ENCODE assay signal across 8 cellular contexts in genomic region chr3:64023861-64024223, GRCh38. TPM values are rescaled to one million over a fixed set of nuclear protein-coding genes. Genes with fewer than 3 reads are reported as not detected.
A peak's percentile ranks its signal among the peaks of the same experiment; 100 is the strongest.
DNase-seq lines count a peak whose midpoint lies in the region; ATAC-seq, FAIRE-seq and TF ChIP-seq lines count a peak whose summit lies in the region.

No MANE protein-coding gene starts in this region.

- H2AFZ ChIP-seq in K562 (ENCODE audit: low read depth, low read length), result peak overlapping the region; percentile 97

- H3K4me1 ChIP-seq in CD8-positive, alpha-beta T cell (ENCODE audit: insufficient read depth, low read length), result peaks cover 29% of the 10 kb centered on the region
- no peaks in the 10 kb centered on the region; a peak in 1 of 5 replicates for H3K4me1 ChIP-seq in K562 (replicated peaks in 1 of 2; ENCODE audit: control insufficient read depth in 2 of 2, insufficient read depth in 2 of 2, low read length in 2 of 2)

- intact Hi-C loops in CD8-positive, alpha-beta T cell (cut with DNase I, micrococcal nuclease), result loop anchor here (1.0 to 5.0 kb wide), 6 partner anchors 53 to 162 kb away; partner anchors contain the start of genes ATXN7 (in 2 of the 2), SCAANT1 (in 2 of the 2) and THOC7 (in 2 of the 2)
- intact Hi-C loops in K562 (cut with micrococcal nuclease), result no loop called here

- TF ChIP-seq RAD21 in K562 (CRISPR knock-in tag; conservative IDR thresholded peaks at IDR 0.05 in 1 of 2, IDR thresholded peaks at IDR 0.05 in 1 of 2), result no peak

- H3K79me2 ChIP-seq in K562 (ENCODE audit: control insufficient read depth, insufficient read depth, low read length), result peaks cover 41% of the 10 kb centered on the region

- no peaks in the 10 kb centered on the region for H3K27me3 ChIP-seq in CD8-positive, alpha-beta T cell (ENCODE audit: insufficient read depth, low read length)
- no peaks in the 10 kb centered on the region for H3K27me3 ChIP-seq in K562 (ENCODE audit: control insufficient read depth in 2 of 2, insufficient read depth in 2 of 2, low read length in 2 of 2)

- TF ChIP-seq EP300 in K562 (IDR thresholded peaks at IDR 0.05; ENCODE audit: low read length), result no peak

- no TSS peak for BruUV-seq in K562 (replicated peaks; lab: Mats Ljungman, UMichigan)

- H3K4me3 ChIP-seq in CD8-positive, alpha-beta T cell (ENCODE audit: low read depth, low read length), result peak overlapping the region; percentile 96
- H3K4me3 ChIP-seq in K562, result peak overlapping the region; percentile 64; the same call in 1 of the 2 replicates

- in situ Hi-C loops in K562 (cut with MboI), result no loop called here

- peaks cover 5% of the 10 kb centered on the region for H3K36me3 ChIP-seq in CD8-positive, alpha-beta T cell (ENCODE audit: insufficient read depth, low read length)
- peaks cover 33% of the 10 kb centered on the region for H3K36me3 ChIP-seq in K562 (ENCODE audit: control insufficient read depth, insufficient read depth, low read length)

- H3K9me3 Mint-ChIP-seq in CD8-positive, alpha-beta T cell, result no peaks in the 10 kb centered on the region
- no peaks in the 10 kb centered on the region for H3K9me3 Mint-ChIP-seq in IgD-negative memory B cell
- no peaks in the 10 kb centered on the region for H3K9me3 Mint-ChIP-seq in natural killer cell treated with Interleukin-12 subunit alpha and Interleukin-12 subunit beta and Interleukin-15 and Interleukin-18, amount 100 ng/mL, for 72 hours

- H3K4me2 ChIP-seq in K562 (ENCODE audit: insufficient read depth, low read length), result peak overlapping the region; percentile 63

- peaks cover 18% of the 10 kb centered on the region for H3K27me3 Mint-ChIP-seq in CD8-positive, alpha-beta T cell (ENCODE audit: low read depth)
- H3K27me3 Mint-ChIP-seq in IgD-negative memory B cell, result peaks cover 5% of the 10 kb centered on the region
- peaks cover 13 to 22% of the 10 kb centered on the region in 2 donors for H3K27me3 Mint-ChIP-seq in natural killer cell treated with Interleukin-12 subunit alpha and Interleukin-12 subunit beta and Interleukin-15 and Interleukin-18, amount 100 ng/mL, for 72 hours

- peaks cover 28% of the 10 kb centered on the region for H3K4me1 Mint-ChIP-seq in CD8-positive, alpha-beta T cell (ENCODE audit: low read depth)
- peaks cover 7 to 19% (median 15%) of the 10 kb centered on the region in 3 donors for H3K4me1 Mint-ChIP-seq in IgD-negative memory B cell
- peaks cover 20% of the 10 kb centered on the region in 2 donors for H3K4me1 Mint-ChIP-seq in natural killer cell treated with Interleukin-12 subunit alpha and Interleukin-12 subunit beta and Interleukin-15 and Interleukin-18, amount 100 ng/mL, for 72 hours (ENCODE audit: low read depth in 2 of 2)

- H3K27ac ChIP-seq in CD8-positive, alpha-beta T cell (ENCODE audit: low read depth, low read length), result peak overlapping the region; percentile 89
- H3K27ac ChIP-seq in K562 (ENCODE audit: extremely low read depth, low read depth, low read length), result peak overlapping the region; percentile 51; the same call in 2 of the 3 replicates

- H3K9ac ChIP-seq in K562 (ENCODE audit: insufficient read depth in 1 of 2, low read depth in 2 of 2, low read length in 2 of 2), result peak overlapping the region in 1 of 2 experiments; percentile 44; a peak in 2 of 4 replicates

- no peak for TF ChIP-seq POLR2A in K562 (conservative IDR thresholded peaks at IDR 0.05)

- peak overlapping the region; percentile 91 for H3K4me3 Mint-ChIP-seq in CD8-positive, alpha-beta T cell
- peak overlapping the region; percentile 91 to 96 (median 94) for H3K4me3 Mint-ChIP-seq in IgD-negative memory B cell
- peak overlapping the region; percentile 90 for H3K4me3 Mint-ChIP-seq in natural killer cell treated with Interleukin-12 subunit alpha and Interleukin-12 subunit beta and Interleukin-15 and Interleukin-18, amount 100 ng/mL, for 72 hours

- H3K9me3 ChIP-seq in CD8-positive, alpha-beta T cell (ENCODE audit: low read length), result no peaks in the 10 kb centered on the region
- H3K9me3 ChIP-seq in K562 (replicated peaks; ENCODE audit: control insufficient read depth, insufficient read depth, low read depth, low read length), result no peaks in the 10 kb centered on the region

- 33% methylated on average over 5 of the region's 5 CpGs for WGBS in K562 (ENCODE audit: insufficient coverage, low coverage, missing lambda C conversion rate)

- POLR2A ChIA-PET in CD8-positive, alpha-beta T cell (lab: Charles Lee), result interaction anchor here (1.0 to 2.5 kb wide), 9 partner anchors 11 to 160 kb away, joined by 3 to 18 read pairs (median 5); partner anchors contain the start of genes ATXN7 and THOC7
- POLR2A ChIA-PET in K562 (lab: Yijun Ruan, JAX), result interaction anchor here (0.6 kb wide), 1 partner anchor 20 kb away, joined by 3 read pairs; no protein-coding TSS in a partner anchor

- DNase-seq in CD8-positive, alpha-beta T cell, result no peak
- DNase-seq in K562 (ENCODE audit: extremely low read depth in 1 of 4, low spot score in 3 of 4) (no peak), pons (ENCODE audit: low spot score) (no peak), SHP77 (lab: John Stamatoyannopoulos, UW) (no peak), LoVo (ENCODE audit: low spot score) (no peak)
- no peak for DNase-seq in natural killer cell treated with Interleukin-12 subunit alpha and Interleukin-12 subunit beta and Interleukin-15 and Interleukin-18, amount 100 ng/mL, for 72 hours (ENCODE audit: low spot score)

- CTCF ChIA-PET in CD8-positive, alpha-beta T cell (lab: Charles Lee), result interaction anchor here (0.6 to 3.2 kb wide), 18 partner anchors 11 to 460 kb away, joined by 3 to 50 read pairs (median 4); no protein-coding TSS in a partner anchor
- CTCF ChIA-PET in K562 (lab: Yijun Ruan, JAX; ENCODE audit: low intra/inter-chr PET ratio), result no interaction called here

- FAIRE-seq in K562 (lab: Jason Lieb, UNC), result no peak

- TF ChIP-seq CTCF in CD8-positive, alpha-beta T cell (IDR thresholded peaks at IDR 0.05), result no peak
- TF ChIP-seq CTCF in K562 (IDR thresholded peaks at IDR 0.05 in 2 of 3, conservative IDR thresholded peaks at IDR 0.05 in 1 of 3; ENCODE audit: insufficient read depth in 2 of 3, low read depth in 1 of 3, low read length in 3 of 3), result no peak

- peaks cover 23% of the 10 kb centered on the region for H3K36me3 Mint-ChIP-seq in CD8-positive, alpha-beta T cell
- peaks cover 3% of the 10 kb centered on the region for H3K36me3 Mint-ChIP-seq in IgD-negative memory B cell
- H3K36me3 Mint-ChIP-seq in natural killer cell treated with Interleukin-12 subunit alpha and Interleukin-12 subunit beta and Interleukin-15 and Interleukin-18, amount 100 ng/mL, for 72 hours, result peaks cover 18% of the 10 kb centered on the region

- H3K9me1 ChIP-seq in K562 (ENCODE audit: control insufficient read depth, insufficient read depth, low read length), result no peaks in the 10 kb centered on the region

- peaks cover 3% of the 10 kb centered on the region; the same call in 1 of the 2 replicates for H4K20me1 ChIP-seq in K562 (replicated peaks; ENCODE audit: control insufficient read depth, insufficient read depth, low read length)

- no peak for ATAC-seq in CD8-positive, alpha-beta T cell
- ATAC-seq in K562 (no peak), HG03565 (IDR thresholded peaks at IDR 0.05; ENCODE audit: unreplicated experiment) (no peak)
- no peak for ATAC-seq in natural killer cell treated with Interleukin-12 subunit alpha and Interleukin-12 subunit beta and Interleukin-15 and Interleukin-18, amount 100 ng/mL, for 72 hours

- H3K27ac Mint-ChIP-seq in CD8-positive, alpha-beta T cell, result peak overlapping the region; percentile 93
- peak overlapping the region; percentile 87 to 94 (median 91) for H3K27ac Mint-ChIP-seq in IgD-negative memory B cell
- peak overlapping the region; percentile 77 to 88 for H3K27ac Mint-ChIP-seq in natural killer cell treated with Interleukin-12 subunit alpha and Interleukin-12 subunit beta and Interleukin-15 and Interleukin-18, amount 100 ng/mL, for 72 hours

TF ChIP-seq in K562, 482 proteins besides CTCF, POLR2A, EP300 and RAD21:
- TF ChIP-seq ZNF384 (IDR thresholded peaks at IDR 0.05; ENCODE audit: low read depth, low read length) (peak; percentile 51; the same call in 1 of the 2 replicates), RFX1 (IDR thresholded peaks at IDR 0.05) (0 out of 2 replicates have a peak, but pooled peaks have one; percentile 1), SNRNP70 (optimal IDR thresholded peaks at IDR 0.05; ENCODE audit: low read depth, low read length) (no peak)

RNA-seq across cellular contexts. Expression of gene PSMD6, which starts 0.5 kb away (rescaled TPM):
- 100 to 1,000 TPM; 134 to 138 TPM for total RNA-seq in CD8-positive, alpha-beta T cell
- polyA plus RNA-seq in IgD-negative memory B cell (97.6 TPM), K562 (2011; rRNA removed) (60.0 and 78.2 TPM in 2 replicates), K562 (2014; fragmentation: Illumina TruSeq; extraction: Trizol) (106 and 113 TPM in 2 replicates), K562 (2014; fragmentation: Nextera tagmentation; extraction: Ambion mirVana) (100 to 1,000 TPM in 1 of 2 experiments, 10 to 100 TPM in 1; 82.4 to 100 TPM), K562 (2014; rRNA removed) (113 TPM in 2 replicates)
- 52.0 and 118 TPM in 2 replicates for total RNA-seq in K562 (2011; cell fraction: chromatin; rRNA removed; ENCODE audit: low replicate concordance)
- 31.7 and 37.4 TPM in 2 replicates for total RNA-seq in K562 (2011; cell fraction: nucleolus; rRNA removed)
- total RNA-seq in K562 (2011; cell fraction: nucleoplasm; rRNA removed), result 70.8 and 91.3 TPM in 2 replicates
- total RNA-seq in K562 (2014; rRNA removed) (115 and 121 TPM in 2 replicates), K562 (2014; rRNA removed; fragmentation: Illumina TruSeq; extraction: Trizol) (133 and 151 TPM in 2 replicates), K562 (2015; rRNA removed; fragmentation: Illumina TruSeq; extraction: Trizol) (119 and 122 TPM in 2 replicates), K562 (2021) (104 and 108 TPM in 2 replicates)
- polyA plus RNA-seq in K562 (2011; cell fraction: cytosol; rRNA removed), result 35.3 and 38.0 TPM in 2 replicates
- 57.3 and 62.7 TPM in 2 replicates for polyA plus RNA-seq in K562 (2011; cell fraction: nucleus; rRNA removed)
- 73.0 and 141 TPM in 2 replicates for polyA plus RNA-seq in K562 (2012)
- polyA minus RNA-seq in K562 (2011; rRNA and poly(A)+ RNA removed), result 72.0 and 80.5 TPM in 2 replicates
- polyA minus RNA-seq in K562 (2011; cell fraction: cytosol; rRNA and poly(A)+ RNA removed), result 27.1 and 29.2 TPM in 2 replicates
- polyA minus RNA-seq in K562 (2011; cell fraction: nucleus; rRNA and poly(A)+ RNA removed), result 57.6 and 75.4 TPM in 2 replicates
- 10 to 100 TPM; 82.7 to 95.7 TPM for total RNA-seq in natural killer cell treated with Interleukin-12 subunit alpha and Interleukin-12 subunit beta and Interleukin-15 and Interleukin-18, amount 100 ng/mL, for 72 hours
